19 cellular contexts compared by ENCODE assay signal in genomic region chr2:119701352-119701751, GRCh38.
"Had no signal": no experiment of that assay in that cellular context is flagged by ENCODE, and none has a peak within 500 bp of the region (broad histone marks: within the 10 kb centered on the region; RNA-seq: fewer than 3 reads in every experiment).

No MANE protein-coding gene starts in this region.

- H3K27me3 Mint-ChIP-seq: activated naive CD8-positive, alpha-beta T cell; stimulated activated naive CD8-positive, alpha-beta T cell treated with anti-CD3 and anti-CD28 coated beads, Interleukin-15, Interleukin-2, amounts not matched to agents 100 ng/mL and 50 ng/mL, for 24 hours had no signal

- H3K9me3 ChIP-seq: gastrocnemius medialis, sigmoid colon had no signal

- H3K36me3 ChIP-seq: brain microvascular endothelial cell, gastrocnemius medialis, heart right ventricle, left lung, sigmoid colon had no signal

- H3K27me3 ChIP-seq: brain microvascular endothelial cell, gastrocnemius medialis, left lung, sigmoid colon had no signal

- H3K36me3 Mint-ChIP-seq: activated naive CD8-positive, alpha-beta T cell; natural killer cell had no signal

- H3K4me3 Mint-ChIP-seq: activated naive CD8-positive, alpha-beta T cell; activated T-cell treated with anti-CD3 and anti-CD28 coated beads, Interleukin-2, amount 50 U/mL, for 72 hours; dendritic cell treated with granulocyte-macrophage colony-stimulating factor and Interleukin-4, amounts not matched to agents 40 ng/mL and 50 ng/mL, for 4 days; memory B cell; natural killer cell; stimulated activated naive CD8-positive, alpha-beta T cell treated with anti-CD3 and anti-CD28 coated beads, Interleukin-15, Interleukin-2, amounts not matched to agents 100 ng/mL and 50 ng/mL, for 24 hours had no signal

- H3K4me3 ChIP-seq: gastrocnemius medialis, heart right ventricle, left lung, sigmoid colon, spleen had no signal

- H3K9me3 Mint-ChIP-seq: dendritic cell treated with granulocyte-macrophage colony-stimulating factor and Interleukin-4, amounts not matched to agents 40 ng/mL and 50 ng/mL, for 4 days; natural killer cell; stimulated activated naive CD8-positive, alpha-beta T cell treated with anti-CD3 and anti-CD28 coated beads, Interleukin-15, Interleukin-2, amounts not matched to agents 100 ng/mL and 50 ng/mL, for 24 hours had no signal

- DNase-seq: activated CD4-positive, alpha-beta T cell treated with anti-CD3 and anti-CD28 coated beads for 4 hours; activated CD8-positive, alpha-beta memory T cell treated with anti-CD3 and anti-CD28 coated beads, Interleukin-2, amount 50 U/mL, for 48 hours; activated gamma-delta T cell; activated T-cell treated with anti-CD3 and anti-CD28 coated beads, Interleukin-2, amount 50 U/mL, for 72 hours; brain microvascular endothelial cell; erythroblast; gastrocnemius medialis; heart right ventricle; kidney; left lung; natural killer cell; spleen; T-helper 1 cell had no signal

- H3K27ac ChIP-seq: brain microvascular endothelial cell, gastrocnemius medialis, heart right ventricle, left lung, sigmoid colon, spleen, VCaP had no signal

- H3K27ac Mint-ChIP-seq: activated naive CD8-positive, alpha-beta T cell; activated T-cell treated with anti-CD3 and anti-CD28 coated beads, Interleukin-2, amount 50 U/mL, for 72 hours; dendritic cell treated with granulocyte-macrophage colony-stimulating factor and Interleukin-4, amounts not matched to agents 40 ng/mL and 50 ng/mL, for 4 days; memory B cell; natural killer cell; stimulated activated naive CD8-positive, alpha-beta T cell treated with anti-CD3 and anti-CD28 coated beads, Interleukin-15, Interleukin-2, amounts not matched to agents 100 ng/mL and 50 ng/mL, for 24 hours had no signal

- H3K4me1 ChIP-seq: sigmoid colon had no signal
